In the genomic region with DNA sequence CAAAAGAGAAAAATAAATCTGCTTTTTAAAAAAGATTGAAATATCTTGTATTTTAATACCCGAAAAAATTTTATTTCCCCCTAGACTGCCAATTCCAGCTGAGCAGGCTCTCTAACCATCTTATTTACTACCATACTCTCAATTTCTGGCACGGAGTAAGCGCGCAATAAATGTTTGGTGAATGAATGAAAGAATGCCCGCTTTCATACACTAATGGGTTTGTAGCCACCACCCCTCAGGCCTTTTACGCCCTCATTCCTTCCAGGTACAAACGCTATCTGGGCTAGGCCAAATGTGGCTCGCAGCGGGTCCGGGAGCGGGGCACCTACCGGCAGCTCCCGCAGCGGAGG, we compare ENCODE assay signal across 8 cellular contexts. TPM values are rescaled to one million over a fixed set of nuclear protein-coding genes. Genes with fewer than 3 reads are reported as not detected.
DNase-seq lines count a peak whose midpoint lies in the region; TF ChIP-seq lines count a peak whose summit lies in the region.

No MANE protein-coding gene starts in this region.

- peaks cover 8% of the 10 kb centered on the region for H3K4me1 Mint-ChIP-seq in T-helper 2 cell treated with Interferon-gamma antibody and Interleukin-4, amounts not matched to agents 5 μg/mL and 100 μg/mL, for 36 hours (ENCODE audit: low read depth)
- H3K4me1 Mint-ChIP-seq in glutamatergic neuron (ENCODE audit: low read depth, unreplicated experiment) = peaks cover 7% of the 10 kb centered on the region

- H3K27ac ChIP-seq in SK-N-MC (no peak overlapping the region), skin epidermis (peak overlapping the region in 13 of 21 experiments; percentile 30 to 95 (median 88))

- H3K27me3 Mint-ChIP-seq in T-helper 2 cell treated with Interferon-gamma antibody and Interleukin-4, amounts not matched to agents 5 μg/mL and 100 μg/mL, for 36 hours (ENCODE audit: low read depth) = no peaks in the 10 kb centered on the region
- H3K27me3 Mint-ChIP-seq in glutamatergic neuron (ENCODE audit: unreplicated experiment) = peaks cover 19% of the 10 kb centered on the region

- H3K9ac ChIP-seq in SK-N-MC (ENCODE audit: insufficient read length) = peak overlapping the region; percentile 37

- peak overlapping the region; percentile 26 for H3K27ac Mint-ChIP-seq in T-helper 2 cell treated with Interferon-gamma antibody and Interleukin-4, amounts not matched to agents 5 μg/mL and 100 μg/mL, for 36 hours
- no peak overlapping the region for H3K27ac Mint-ChIP-seq in glutamatergic neuron (ENCODE audit: unreplicated experiment)

- peak overlapping the region; percentile 75 for H3K4me3 ChIP-seq in SK-N-MC
- H3K4me3 ChIP-seq in skin epidermis = peak overlapping the region; percentile 67 to 89 (median 74)

- H3K9me3 Mint-ChIP-seq in T-helper 2 cell treated with Interferon-gamma antibody and Interleukin-4, amounts not matched to agents 5 μg/mL and 100 μg/mL, for 36 hours = no peaks in the 10 kb centered on the region
- peaks cover 10% of the 10 kb centered on the region for H3K9me3 Mint-ChIP-seq in glutamatergic neuron (ENCODE audit: unreplicated experiment)

- no peaks in the 10 kb centered on the region for H3K9me3 ChIP-seq in SK-N-MC (ENCODE audit: low read depth, low read length)

- TF ChIP-seq CTCF in glutamatergic neuron (IDR thresholded peaks at IDR 0.05; ENCODE audit: partially characterized antibody, unreplicated experiment) = no peak

- peaks cover 6% of the 10 kb centered on the region for H3K36me3 Mint-ChIP-seq in T-helper 2 cell treated with Interferon-gamma antibody and Interleukin-4, amounts not matched to agents 5 μg/mL and 100 μg/mL, for 36 hours (ENCODE audit: low read depth)
- peaks cover 11% of the 10 kb centered on the region for H3K36me3 Mint-ChIP-seq in glutamatergic neuron (ENCODE audit: unreplicated experiment)

- peak overlapping the region; percentile 75 for H3K4me3 Mint-ChIP-seq in T-helper 2 cell treated with Interferon-gamma antibody and Interleukin-4, amounts not matched to agents 5 μg/mL and 100 μg/mL, for 36 hours
- peak overlapping the region; percentile 83 for H3K4me3 Mint-ChIP-seq in glutamatergic neuron (ENCODE audit: unreplicated experiment)

- H3K36me3 ChIP-seq in SK-N-MC (ENCODE audit: insufficient read depth, low read length) = no peaks in the 10 kb centered on the region

- no peak for DNase-seq in T-helper 2 cell treated with Interferon-gamma antibody and Interleukin-4, amounts not matched to agents 5 μg/mL and 100 μg/mL, for 36 hours (ENCODE audit: low spot score)
- DNase-seq in T-helper 2 cell (no peak), SK-N-MC (ENCODE audit: low read depth, low spot score) (no peak), glutamatergic neuron (no peak), GF-D8 (lab: John Stamatoyannopoulos, UW) (no peak), HPDE6-E6E7 (ENCODE audit: extremely low spot score) (no peak)
- DNase-seq in stimulated activated CD4-positive, alpha-beta T cell treated with anti-CD3 and anti-CD28 coated beads, Interleukin-12 subunit alpha, Interleukin-12 subunit beta, amount 100 ng/mL, for 4 hours = no peak

RNA-seq across cellular contexts. Expression of gene PLD2, which starts 0.6 kb away (rescaled TPM):
- total RNA-seq in glutamatergic neuron (ENCODE audit: unreplicated experiment) = 61.4 TPM

RNA-seq across cellular contexts. Expression of gene PSMB6, which starts 10.4 kb away (rescaled TPM):
- 128 TPM for total RNA-seq in glutamatergic neuron (ENCODE audit: unreplicated experiment)

RNA-seq across cellular contexts. Expression of gene GLTPD2, which starts 17.6 kb away (rescaled TPM):
- total RNA-seq in glutamatergic neuron (ENCODE audit: unreplicated experiment) = not detected

RNA-seq across cellular contexts. Expression of gene VMO1, which starts 20.2 kb away (rescaled TPM):
- 2.5 TPM for total RNA-seq in glutamatergic neuron (ENCODE audit: unreplicated experiment)
